ENCODE assay signal across 1 cellular context in genomic region chr3:195698325-195699147, GRCh38.
TF ChIP-seq lines count a peak whose summit lies in the region.

No MANE protein-coding gene starts in this region.

TF ChIP-seq in HCT116, 20 proteins besides CTCF, POLR2A, EP300 and RAD21 (continued from another document):
- TF ChIP-seq CEBPB (IDR thresholded peaks at IDR 0.05; ENCODE audit: low read depth) = no peak
- TF ChIP-seq ZFX (IDR thresholded peaks at IDR 0.05) = no peak
- no peak for TF ChIP-seq SRF (IDR thresholded peaks at IDR 0.05; ENCODE audit: low read depth)
- TF ChIP-seq MAX (IDR thresholded peaks at IDR 0.05) = no peak
- no peak for TF ChIP-seq SP1 (IDR thresholded peaks at IDR 0.05; ENCODE audit: low read depth)
